Comparison of ENCODE assay signal across 14 cellular contexts in genomic region chr9:37290366-37290765, GRCh38.
DNase-seq lines count a peak whose midpoint lies in the region; ATAC-seq, FAIRE-seq and TF ChIP-seq lines count a peak whose summit lies in the region.
"Had no signal": no experiment of that assay in that cellular context is flagged by ENCODE, and none has a peak within 500 bp of the region (broad histone marks: within the 10 kb centered on the region; RNA-seq: fewer than 3 reads in every experiment).

No MANE protein-coding gene starts in this region.

- H2AFZ ChIP-seq in OCI-LY7 (ENCODE audit: low read length) (peak overlapping the region; percentile 23; the same call in 1 of the 2 replicates), GM12878 (ENCODE audit: control insufficient read depth, low read depth, low read length) (peak overlapping the region; percentile 10)

- intact Hi-C loops in natural killer cell (cut with micrococcal nuclease) (no loop called here), OCI-LY7 (cut with micrococcal nuclease; ENCODE audit: unreplicated experiment) (loop anchor here (5.0 kb wide), 1 partner anchor 148 kb away; no protein-coding TSS in a partner anchor), GM12878 (cut with micrococcal nuclease; ENCODE audit: unreplicated experiment) (loop anchor here (2.0 to 5.0 kb wide), 4 partner anchors 78 to 263 kb away; no protein-coding TSS in a partner anchor)

- POLR2A ChIA-PET in OCI-LY7 (lab: Charles Lee): interaction anchor here (1.0 to 2.0 kb wide), 7 partner anchors 11 to 210 kb away, joined by 3 to 5 read pairs (median 3); no protein-coding TSS in a partner anchor
- POLR2A ChIA-PET in GM12878 (lab: Charles Lee): no interaction called here

- no peaks in the 10 kb centered on the region for H3K9me2 ChIP-seq in OCI-LY7 (ENCODE audit: insufficient read depth, low read length)

- no peak for TF ChIP-seq EP300 in GM12878 (IDR thresholded peaks at IDR 0.05; ENCODE audit: borderline replicate concordance in 1 of 2, control insufficient read depth in 1 of 2, low read depth in 2 of 2, low read length in 2 of 2)

- TF ChIP-seq RAD21 in GM12878 (IDR thresholded peaks at IDR 0.05; ENCODE audit: insufficient read depth, low read depth, low read length): no peak

- WGBS in GM12878 (ENCODE audit: insufficient coverage, insufficient replicate concordance, low lambda C conversion rate, missing lambda C conversion rate): under 1% methylated on average over 7 of the region's 7 CpGs

- H4K20me1 ChIP-seq in OCI-LY7 (ENCODE audit: insufficient read depth, low read length) (no peaks in the 10 kb centered on the region), GM12878 (ENCODE audit: control insufficient read depth, insufficient read depth) (no peaks in the 10 kb centered on the region)

- RAD21 ChIA-PET in GM12878 (lab: Charles Lee; ENCODE audit: unreplicated experiment): interaction anchor here (0.8 to 1.2 kb wide), 3 partner anchors 12 to 153 kb away, joined by 3 to 4 read pairs (median 3); no protein-coding TSS in a partner anchor

- peak overlapping the region; percentile 99 for H3K27ac ChIP-seq in OCI-LY7 (ENCODE audit: low read depth, low read length, poor library complexity, severe bottlenecking)
- peak overlapping the region; percentile 87 for H3K27ac ChIP-seq in GM12878 (ENCODE audit: control insufficient read depth, insufficient read depth)
- H3K27ac ChIP-seq: stomach had no signal

- peaks cover 11 to 17% of the 10 kb centered on the region in 2 donors for H3K4me1 Mint-ChIP-seq in natural killer cell treated with Interleukin-12 subunit alpha and Interleukin-12 subunit beta and Interleukin-15 and Interleukin-18, amount 100 ng/mL, for 72 hours (ENCODE audit: low read depth in 2 of 2)
- H3K4me1 Mint-ChIP-seq in natural killer cell: peaks cover 23 to 32% of the 10 kb centered on the region in 2 donors
- H3K4me1 Mint-ChIP-seq in stimulated activated naive CD8-positive, alpha-beta T cell treated with anti-CD3 and anti-CD28 coated beads, Interleukin-15, amount 100 ng/mL, for 72 hours: peaks cover 79% of the 10 kb centered on the region

- H3K9me3 ChIP-seq in OCI-LY7 (ENCODE audit: low read length) (peaks cover 15% of the 10 kb centered on the region; the same call in 1 of the 2 replicates), GM12878 (replicated peaks; ENCODE audit: control insufficient read depth, insufficient read depth, low read length) (peaks cover 2% of the 10 kb centered on the region; the same call in 2 of the 3 replicates)
- H3K9me3 ChIP-seq: stomach had no signal

- H3K27me3 ChIP-seq in GM12878 (replicated peaks in 1 of 2; ENCODE audit: control insufficient read depth in 2 of 2, insufficient read depth in 2 of 2, low read length in 1 of 2): no peaks in the 10 kb centered on the region
- H3K27me3 ChIP-seq: stomach had no signal

- BruUV-seq in OCI-LY7 (replicated peaks; lab: Mats Ljungman, UMichigan) (no TSS peak), GM12878 (replicated peaks; lab: Mats Ljungman, UMichigan) (no TSS peak)

- H3K36me3 ChIP-seq in OCI-LY7 (ENCODE audit: insufficient read depth, low read length) (peaks cover 23% of the 10 kb centered on the region), GM12878 (ENCODE audit: control insufficient read depth in 2 of 2, insufficient read depth in 2 of 2, low read length in 1 of 2) (no peaks in the 10 kb centered on the region)
- H3K36me3 ChIP-seq: stomach had no signal

- H3K9me3 Mint-ChIP-seq in natural killer cell treated with Interleukin-12 subunit alpha and Interleukin-12 subunit beta and Interleukin-15 and Interleukin-18, amount 100 ng/mL, for 72 hours: no peaks in the 10 kb centered on the region
- no peaks in the 10 kb centered on the region for H3K9me3 Mint-ChIP-seq in natural killer cell
- H3K9me3 Mint-ChIP-seq in stimulated activated naive CD8-positive, alpha-beta T cell treated with anti-CD3 and anti-CD28 coated beads, Interleukin-15, amount 100 ng/mL, for 72 hours: peaks cover 9 to 16% of the 10 kb centered on the region in 2 donors

- H3K27me3 Mint-ChIP-seq in natural killer cell treated with Interleukin-12 subunit alpha and Interleukin-12 subunit beta and Interleukin-15 and Interleukin-18, amount 100 ng/mL, for 72 hours: no peaks in the 10 kb centered on the region
- no peaks in the 10 kb centered on the region for H3K27me3 Mint-ChIP-seq in natural killer cell (ENCODE audit: low read depth in 2 of 2)
- H3K27me3 Mint-ChIP-seq in stimulated activated naive CD8-positive, alpha-beta T cell treated with anti-CD3 and anti-CD28 coated beads, Interleukin-15, amount 100 ng/mL, for 72 hours: no peaks in the 10 kb centered on the region

- H3K79me2 ChIP-seq in OCI-LY7 (ENCODE audit: insufficient read depth, low read depth, low read length) (peaks cover 87% of the 10 kb centered on the region), GM12878 (ENCODE audit: control insufficient read depth, insufficient read depth, low read length) (peaks cover 86% of the 10 kb centered on the region)

- no peak overlapping the region for H3K4me3 Mint-ChIP-seq in natural killer cell treated with Interleukin-12 subunit alpha and Interleukin-12 subunit beta and Interleukin-15 and Interleukin-18, amount 100 ng/mL, for 72 hours
- H3K4me3 Mint-ChIP-seq in natural killer cell: no peak overlapping the region
- peak overlapping the region; percentile 34 to 62 for H3K4me3 Mint-ChIP-seq in stimulated activated naive CD8-positive, alpha-beta T cell treated with anti-CD3 and anti-CD28 coated beads, Interleukin-15, amount 100 ng/mL, for 72 hours

- TF ChIP-seq POLR2A in GM12878 (IDR thresholded peaks at IDR 0.05; ENCODE audit: low read depth, low read length): no peak

- H3K27ac Mint-ChIP-seq in natural killer cell treated with Interleukin-12 subunit alpha and Interleukin-12 subunit beta and Interleukin-15 and Interleukin-18, amount 100 ng/mL, for 72 hours: peak overlapping the region; percentile 40 to 45
- no peak overlapping the region for H3K27ac Mint-ChIP-seq in natural killer cell
- H3K27ac Mint-ChIP-seq in stimulated activated naive CD8-positive, alpha-beta T cell treated with anti-CD3 and anti-CD28 coated beads, Interleukin-15, amount 100 ng/mL, for 72 hours: peak overlapping the region; percentile 99

- CTCF ChIA-PET in OCI-LY7 (lab: Charles Lee; ENCODE audit: unreplicated experiment): interaction anchor here (0.6 kb wide), 1 partner anchor 9 kb away, joined by 3 read pairs; no protein-coding TSS in a partner anchor
- CTCF ChIA-PET in GM12878 (lab: Yijun Ruan, JAX): interaction anchor here (0.6 to 1.6 kb wide), 3 partner anchors 10 to 94 kb away, joined by 3 to 4 read pairs (median 4); no protein-coding TSS in a partner anchor

- no peak for DNase-seq in natural killer cell treated with Interleukin-12 subunit alpha and Interleukin-12 subunit beta and Interleukin-15 and Interleukin-18, amount 100 ng/mL, for 72 hours (ENCODE audit: low spot score)
- no peak for DNase-seq in natural killer cell
- DNase-seq in OCI-LY7 (ENCODE audit: low spot score): peak; percentile 66
- DNase-seq in GM12878 (ENCODE audit: low read depth, low spot score): no peak
- peak in 1 of 2 donors; percentile 25 for DNase-seq in stimulated activated naive CD8-positive, alpha-beta T cell treated with anti-CD3 and anti-CD28 coated beads, Interleukin-15, amount 100 ng/mL, for 72 hours
- DNase-seq in omental fat pad (ENCODE audit: low spot score): no peak
- DNase-seq in AML-193 (lab: John Stamatoyannopoulos, UW): no peak
- DNase-seq in DMS153 (lab: John Stamatoyannopoulos, UW): no peak
- DNase-seq: effector CD8-positive, alpha-beta T cell; NCI-H1105; NCI-H510A treated with DMSO at 0.1 percent for 48 hours; posterior cingulate gyrus; stimulated activated CD4-positive, alpha-beta T cell treated with anti-CD3 and anti-CD28 coated beads, Interleukin-4, amount 100 ng/mL, for 24 hours; stomach had no signal

- in situ Hi-C loops in GM12878 (cut with MboI): no loop called here

- peak overlapping the region; percentile 57 for H3K9ac ChIP-seq in GM12878 (ENCODE audit: control insufficient read depth, insufficient read depth, low read length)

- FAIRE-seq in GM12878 (lab: Jason Lieb, UNC): peak; percentile 18

- H3K4me1 ChIP-seq in OCI-LY7 (ENCODE audit: insufficient read depth, low read length, poor library complexity, severe bottlenecking): peaks cover 94% of the 10 kb centered on the region
- H3K4me1 ChIP-seq in GM12878 (ENCODE audit: control insufficient read depth, insufficient read depth, low read length): peaks cover 54% of the 10 kb centered on the region

- no peak for ATAC-seq in natural killer cell treated with Interleukin-12 subunit alpha and Interleukin-12 subunit beta and Interleukin-15 and Interleukin-18, amount 100 ng/mL, for 72 hours
- ATAC-seq in natural killer cell (no peak), GM12878 (peak; percentile 52), omental fat pad (ENCODE audit: low FRiP score) (no peak)
- no peak for ATAC-seq in stimulated activated naive CD8-positive, alpha-beta T cell treated with anti-CD3 and anti-CD28 coated beads, Interleukin-15, amount 100 ng/mL, for 72 hours

- SMC1A ChIA-PET in GM12878 (lab: Charles Lee; ENCODE audit: uncharacterized antibody, unreplicated experiment): interaction anchor here (1.5 kb wide), 2 partner anchors 52 to 76 kb away, joined by 3 to 4 read pairs; no protein-coding TSS in a partner anchor

- peak overlapping the region; percentile 25 for H3K4me3 ChIP-seq in OCI-LY7 (ENCODE audit: low read depth, low read length, poor library complexity, severe bottlenecking)
- peak overlapping the region; percentile 68 for H3K4me3 ChIP-seq in GM12878
- H3K4me3 ChIP-seq: stomach had no signal

- no peaks in the 10 kb centered on the region for H3K36me3 Mint-ChIP-seq in natural killer cell treated with Interleukin-12 subunit alpha and Interleukin-12 subunit beta and Interleukin-15 and Interleukin-18, amount 100 ng/mL, for 72 hours
- no peaks in the 10 kb centered on the region for H3K36me3 Mint-ChIP-seq in natural killer cell

- TF ChIP-seq CTCF in natural killer cell (IDR thresholded peaks at IDR 0.05) (no peak), OCI-LY7 (conservative IDR thresholded peaks at IDR 0.05; ENCODE audit: low read length) (no peak), GM12878 (IDR thresholded peaks at IDR 0.05 in 2 of 3, conservative IDR thresholded peaks at IDR 0.05 in 1 of 3; ENCODE audit: control insufficient read depth in 2 of 3, extremely low read depth in 1 of 3, insufficient read depth in 1 of 3, low read depth in 3 of 3, low read length in 3 of 3) (no peak), omental fat pad (IDR thresholded peaks at IDR 0.05) (no peak)

- H3K4me2 ChIP-seq in OCI-LY7 (ENCODE audit: low read length) (peak overlapping the region; percentile 59), GM12878 (ENCODE audit: control insufficient read depth, insufficient read depth) (peak overlapping the region; percentile 97)

TF ChIP-seq in GM12878, 131 proteins besides CTCF, POLR2A, EP300 and RAD21 (continues in another document):
- TF ChIP-seq TAF1 (IDR thresholded peaks at IDR 0.05; ENCODE audit: borderline replicate concordance, low read depth, low read length): no peak
- TF ChIP-seq JUNB (IDR thresholded peaks at IDR 0.05): no peak

Comparison
In these comparisons a context has a peak if more than half of its experiments do, and no peak if none do; other contexts are left out.
1. H3K27ac Mint-ChIP-seq: peak in natural killer cell treated with Interleukin-12 subunit alpha and Interleukin-12 subunit beta and Interleukin-15 and Interleukin-18, amount 100 ng/mL, for 72 hours (2 of 2) and stimulated activated naive CD8-positive, alpha-beta T cell treated with anti-CD3 and anti-CD28 coated beads, Interleukin-15, amount 100 ng/mL, for 72 hours (2 of 2); none in natural killer cell (0 of 2).
2. H3K4me3 Mint-ChIP-seq: peak in stimulated activated naive CD8-positive, alpha-beta T cell treated with anti-CD3 and anti-CD28 coated beads, Interleukin-15, amount 100 ng/mL, for 72 hours (2 of 2); none in natural killer cell treated with Interleukin-12 subunit alpha and Interleukin-12 subunit beta and Interleukin-15 and Interleukin-18, amount 100 ng/mL, for 72 hours (single experiment) and natural killer cell (single experiment).